ENCODE assay signal across 8 cellular contexts in genomic region chr12:121209629-121210572, GRCh38. TPM values are rescaled to one million over a fixed set of nuclear protein-coding genes. Genes with fewer than 3 reads are reported as not detected.
DNase-seq lines count a peak whose midpoint lies in the region; ATAC-seq and TF ChIP-seq lines count a peak whose summit lies in the region.

P2RX4 (plus strand) TSS chr12:121210129; CDS start chr12:121210165, 36 bp downstream.

- H3K9ac ChIP-seq in colonic mucosa (ENCODE audit: low read depth in 2 of 2, low read length in 2 of 2) = peak within 1 kb of the TSS; percentile 87 to 96

- TF ChIP-seq CTCF in AG10803 (conservative IDR thresholded peaks at IDR 0.05; ENCODE audit: low read length) (no peak), colonic mucosa (IDR thresholded peaks at IDR 0.05) (no peak)

- no peaks in the 10 kb centered on the region for H3K27me3 ChIP-seq in colonic mucosa

- peaks cover 9% of the 10 kb centered on the region for H3K4me1 ChIP-seq in colonic mucosa

- intact Hi-C loops in colonic mucosa (cut with DNase I) = loop anchor here (5.0 kb wide), 1 partner anchor 78 kb away; the partner anchor contains the start of gene P2RX7

- peak; percentile 86 for ATAC-seq in GM19023 (IDR thresholded peaks at IDR 0.05; ENCODE audit: unreplicated experiment)
- ATAC-seq in HG03196 (IDR thresholded peaks at IDR 0.05; ENCODE audit: unreplicated experiment) = peak; percentile 82
- ATAC-seq in left lobe of liver = peak; percentile 88

- peak within 1 kb of the TSS; percentile 91 for H3K27ac ChIP-seq in colonic mucosa

- H3K9me3 ChIP-seq in colonic mucosa = no peaks in the 10 kb centered on the region

- H3K36me3 ChIP-seq in colonic mucosa = no peaks in the 10 kb centered on the region

- DNase-seq in AG10803 (ENCODE audit: low read depth) (peak; percentile 70), NCI-H446 (lab: John Stamatoyannopoulos, UW) (peak; percentile 35 to 79), colonic mucosa (peak; percentile 90), left lobe of liver (ENCODE audit: low spot score) (peak; percentile 81)
- DNase-seq in activated CD4-positive, alpha-beta T cell treated with anti-CD3 and anti-CD28 coated beads for 4 hours = peak; percentile 81 to 83
- peak; percentile 75 to 81 for DNase-seq in stimulated activated CD4-positive, alpha-beta T cell treated with anti-CD3 and anti-CD28 coated beads, Interleukin-2, amount 100 ng/mL, for 48 hours

- H3K4me3 ChIP-seq in AG10803 (ENCODE audit: low read length) (peak within 1 kb of the TSS; percentile 68), colonic mucosa (peak within 1 kb of the TSS; percentile 69)

RNA-seq across cellular contexts. Expression of gene P2RX4, which starts in this region (rescaled TPM):
- total RNA-seq in colonic mucosa (100 to 1,000 TPM in 1 of 2 donors, 10 to 100 TPM in 1; 82.2 to 123 TPM), left lobe of liver (11.6 TPM)

Comparison
In these comparisons a context has a peak if more than half of its experiments do, and no peak if none do; other contexts are left out.
1. Peak in every context shown above with its lines: DNase-seq, ATAC-seq, H3K4me3 ChIP-seq and H3K27ac ChIP-seq.